ENCODE assay signal across 2 cellular contexts in genomic region chr11:2036863-2037486, GRCh38.
TF ChIP-seq lines count a peak whose summit lies in the region.

No MANE protein-coding gene starts in this region.

TF ChIP-seq in SK-N-SH treated with all-trans-retinoic acid at 6 μM for 48 hours, 23 proteins besides CTCF, POLR2A, EP300 and RAD21 (continued from another document):
- TF ChIP-seq TSHZ2 (CRISPR knock-in tag; IDR thresholded peaks at IDR 0.05), result no peak
- no peak for TF ChIP-seq ZNF70 (CRISPR knock-in tag; IDR thresholded peaks at IDR 0.05)
- TF ChIP-seq ESRRG (CRISPR knock-in tag; IDR thresholded peaks at IDR 0.05), result no peak
- no peak for TF ChIP-seq PPARA (CRISPR knock-in tag; IDR thresholded peaks at IDR 0.05; ENCODE audit: borderline replicate concordance)
- TF ChIP-seq TOX (CRISPR knock-in tag; IDR thresholded peaks at IDR 0.05; ENCODE audit: borderline replicate concordance), result no peak
- TF ChIP-seq ZC3H10 (CRISPR knock-in tag; IDR thresholded peaks at IDR 0.05), result no peak
- no peak for TF ChIP-seq ISL1 (CRISPR knock-in tag; IDR thresholded peaks at IDR 0.05)
- TF ChIP-seq CSDC2 (CRISPR knock-in tag; IDR thresholded peaks at IDR 0.05), result no peak
- no peak for TF ChIP-seq CSRNP3 (CRISPR knock-in tag; IDR thresholded peaks at IDR 0.05)
- no peak for TF ChIP-seq GLIS3 (CRISPR knock-in tag; IDR thresholded peaks at IDR 0.05)
- no peak for TF ChIP-seq CREB5 (CRISPR knock-in tag; IDR thresholded peaks at IDR 0.05; ENCODE audit: low read depth)
- TF ChIP-seq POU6F1 (CRISPR knock-in tag; IDR thresholded peaks at IDR 0.05; ENCODE audit: borderline replicate concordance, low read depth), result no peak
- no peak for TF ChIP-seq ZFP30 (CRISPR knock-in tag; IDR thresholded peaks at IDR 0.05)
TF ChIP-seq in SK-N-SH treated with all-trans-retinoic acid at 6 μM for 48 hours: peak in this region for 0.

TF ChIP-seq in SK-N-SH, 30 proteins besides CTCF, POLR2A, EP300 and RAD21 (continued from another document):
- no peak for TF ChIP-seq PBX3 (IDR thresholded peaks at IDR 0.05)
- TF ChIP-seq ELF1 (IDR thresholded peaks at IDR 0.05), result no peak
- no peak for TF ChIP-seq IRF3 (IDR thresholded peaks at IDR 0.05; ENCODE audit: low read depth, low read length)
- no peak for TF ChIP-seq CHD2 (IDR thresholded peaks at IDR 0.05; ENCODE audit: low read length, partially characterized antibody)
- no peak for TF ChIP-seq USF1 (IDR thresholded peaks at IDR 0.05; ENCODE audit: borderline replicate concordance, low read depth)
- no peak for TF ChIP-seq EZH2phosphoT487 (IDR thresholded peaks at IDR 0.05; ENCODE audit: borderline replicate concordance, low read depth)
- no peak for TF ChIP-seq NRF1 (IDR thresholded peaks at IDR 0.05; ENCODE audit: low read depth, low read length)
